ENCODE assay signal across 12 cellular contexts in genomic region chr22:30235687-30236170, GRCh38. TPM values are rescaled to one million over a fixed set of nuclear protein-coding genes. Genes with fewer than 3 reads are reported as not detected.
A peak's percentile ranks its signal among the peaks of the same experiment; 100 is the strongest.
DNase-seq lines count a peak whose midpoint lies in the region; ATAC-seq and TF ChIP-seq lines count a peak whose summit lies in the region.
"Had no signal": no experiment of that assay in that cellular context is flagged by ENCODE, and none has a peak within 500 bp of the region (broad histone marks: within the 10 kb centered on the region; RNA-seq: fewer than 3 reads in every experiment).

No MANE protein-coding gene starts in this region.

- H3K4me1 Mint-ChIP-seq in central memory CD8-positive, alpha-beta T cell, result no peaks in the 10 kb centered on the region
- H3K4me1 Mint-ChIP-seq in mesothelial cell of epicardium, result peaks cover 59% of the 10 kb centered on the region

- no peaks in the 10 kb centered on the region for H3K36me3 ChIP-seq in BLaER1 treated with 17β-estradiol and CSF1 and Interleukin-3, amounts not matched to agents 10 nM and 100 nM
- no peaks in the 10 kb centered on the region for H3K36me3 ChIP-seq in ascending aorta
- H3K36me3 ChIP-seq: thoracic aorta had no signal

- no peak overlapping the region for H3K4me3 ChIP-seq in BLaER1 treated with 17β-estradiol and CSF1 and Interleukin-3, amounts not matched to agents 10 nM and 100 nM
- H3K4me3 ChIP-seq in ascending aorta, result no peak overlapping the region
- H3K4me3 ChIP-seq: thoracic aorta had no signal

- H3K27ac Mint-ChIP-seq in central memory CD8-positive, alpha-beta T cell (ENCODE audit: low read depth), result peak overlapping the region; percentile 25
- peak overlapping the region; percentile 97 for H3K27ac Mint-ChIP-seq in mesothelial cell of epicardium
- H3K27ac Mint-ChIP-seq: memory B cell had no signal

- DNase-seq in LoVo (ENCODE audit: low spot score), result peak; percentile 57
- DNase-seq in central memory CD8-positive, alpha-beta T cell (ENCODE audit: low spot score in 2 of 2), result no peak
- peak in 1 of 2 experiments; percentile 68 for DNase-seq in mesothelial cell of epicardium (ENCODE audit: low spot score in 2 of 2, unreplicated experiment in 2 of 2)
- DNase-seq in NCI-H524 (lab: John Stamatoyannopoulos, UW), result no peak
- no peak for DNase-seq in ascending aorta (ENCODE audit: low spot score in 2 of 2)
- DNase-seq: effector memory CD4-positive, alpha-beta T cell; SHP77 treated with DMSO at 0.1 percent for 48 hours had no signal

- H3K27me3 ChIP-seq in BLaER1 treated with 17β-estradiol and CSF1 and Interleukin-3, amounts not matched to agents 10 nM and 100 nM, result peaks cover 0 to 7% (median 0%) of the 10 kb centered on the region in 11 experiments; a peak in 2 of 22 replicates
- no peaks in the 10 kb centered on the region for H3K27me3 ChIP-seq in ascending aorta

- intact Hi-C loops in ascending aorta (cut with DNase I), result loop anchor here (10.0 kb wide), 1 partner anchor 51 kb away; no protein-coding TSS in a partner anchor

- H3K9me3 Mint-ChIP-seq in central memory CD8-positive, alpha-beta T cell, result no peaks in the 10 kb centered on the region
- no peaks in the 10 kb centered on the region for H3K9me3 Mint-ChIP-seq in mesothelial cell of epicardium
- H3K9me3 Mint-ChIP-seq: memory B cell had no signal

- H3K27me3 Mint-ChIP-seq in central memory CD8-positive, alpha-beta T cell, result no peaks in the 10 kb centered on the region
- no peaks in the 10 kb centered on the region for H3K27me3 Mint-ChIP-seq in mesothelial cell of epicardium (ENCODE audit: low read depth)
- H3K27me3 Mint-ChIP-seq: memory B cell had no signal

- peak overlapping the region in 3 of 11 experiments; percentile 13 to 23 (median 22); a peak in 1 of 22 replicates for H3K9ac ChIP-seq in BLaER1 treated with 17β-estradiol and CSF1 and Interleukin-3, amounts not matched to agents 10 nM and 100 nM

- peak overlapping the region; percentile 16 to 93 (median 76) for H3K4me2 ChIP-seq in BLaER1 treated with 17β-estradiol and CSF1 and Interleukin-3, amounts not matched to agents 10 nM and 100 nM

- H3K27ac ChIP-seq in BLaER1 treated with 17β-estradiol and CSF1 and Interleukin-3, amounts not matched to agents 10 nM and 100 nM, result peak overlapping the region in 1 of 11 experiments; percentile 29; a peak in 1 of 22 replicates
- H3K27ac ChIP-seq in ascending aorta, result no peak overlapping the region
- H3K27ac ChIP-seq: thoracic aorta had no signal

- no peak for TF ChIP-seq CTCF in mesothelial cell of epicardium (IDR thresholded peaks at IDR 0.05; ENCODE audit: unreplicated experiment)
- TF ChIP-seq CTCF in ascending aorta (IDR thresholded peaks at IDR 0.05), result no peak

- H3K36me3 Mint-ChIP-seq in central memory CD8-positive, alpha-beta T cell (ENCODE audit: insufficient read depth), result no peaks in the 10 kb centered on the region
- H3K36me3 Mint-ChIP-seq in mesothelial cell of epicardium, result no peaks in the 10 kb centered on the region
- H3K36me3 Mint-ChIP-seq: memory B cell had no signal

- H3K4me3 Mint-ChIP-seq in central memory CD8-positive, alpha-beta T cell, result no peak overlapping the region
- H3K4me3 Mint-ChIP-seq in mesothelial cell of epicardium, result no peak overlapping the region
- H3K4me3 Mint-ChIP-seq: memory B cell had no signal

- peaks cover 0 to 13% (median 0%) of the 10 kb centered on the region in 11 experiments; a peak in 8 of 22 replicates for H3K9me3 ChIP-seq in BLaER1 treated with 17β-estradiol and CSF1 and Interleukin-3, amounts not matched to agents 10 nM and 100 nM (replicated peaks in 1 of 11)
- no peaks in the 10 kb centered on the region for H3K9me3 ChIP-seq in ascending aorta
- H3K9me3 ChIP-seq: thoracic aorta had no signal

- ATAC-seq in central memory CD8-positive, alpha-beta T cell (replicated peaks; ENCODE audit: extremely low read depth, poor library complexity, severe bottlenecking), result no peak
- ATAC-seq in HG03469 (IDR thresholded peaks at IDR 0.05; ENCODE audit: unreplicated experiment), result no peak
- ATAC-seq in esophagus mucosa, result no peak

- peaks cover 0 to 12% (median 0%) of the 10 kb centered on the region in 11 experiments; a peak in 2 of 22 replicates for H4K20me1 ChIP-seq in BLaER1 treated with 17β-estradiol and CSF1 and Interleukin-3, amounts not matched to agents 10 nM and 100 nM

- peaks cover 10 to 62% (median 56%) of the 10 kb centered on the region in 10 experiments; a peak in 18 of 20 replicates for H3K4me1 ChIP-seq in BLaER1 treated with 17β-estradiol and CSF1 and Interleukin-3, amounts not matched to agents 10 nM and 100 nM
- H3K4me1 ChIP-seq in ascending aorta, result no peaks in the 10 kb centered on the region

RNA-seq across cellular contexts. Expression of gene LIF, which starts 10.8 kb away (rescaled TPM):
- total RNA-seq in mesothelial cell of epicardium (15.4 to 16.9 TPM (median 15.8 TPM) in 3 replicates), esophagus mucosa (0.24 TPM), ascending aorta (not detected)

RNA-seq across cellular contexts. Expression of gene OSM, which starts 30.9 kb away (rescaled TPM):
- total RNA-seq in mesothelial cell of epicardium (not detected in 3 replicates), esophagus mucosa (0.28 TPM), ascending aorta (not detected)

RNA-seq across cellular contexts. Expression of gene CASTOR1, which starts 53.6 kb away (rescaled TPM):
- total RNA-seq in mesothelial cell of epicardium (10.9 to 13.5 TPM (median 13.5 TPM) in 3 replicates), esophagus mucosa (43.7 TPM), ascending aorta (55.9 TPM)

Comparison
In these comparisons a context has a peak if more than half of its experiments do, and no peak if none do; other contexts are left out.
1. RNA of gene LIF, which starts 10.8 kb away (total RNA-seq): 15.4 to 16.9 TPM in mesothelial cell of epicardium; 0.24 TPM in esophagus mucosa (single experiment) and not detected in ascending aorta (single experiment); every median in the first group is over 10 times any median in the second.